ENCODE assay signal across 25 cellular contexts in the genomic region with DNA sequence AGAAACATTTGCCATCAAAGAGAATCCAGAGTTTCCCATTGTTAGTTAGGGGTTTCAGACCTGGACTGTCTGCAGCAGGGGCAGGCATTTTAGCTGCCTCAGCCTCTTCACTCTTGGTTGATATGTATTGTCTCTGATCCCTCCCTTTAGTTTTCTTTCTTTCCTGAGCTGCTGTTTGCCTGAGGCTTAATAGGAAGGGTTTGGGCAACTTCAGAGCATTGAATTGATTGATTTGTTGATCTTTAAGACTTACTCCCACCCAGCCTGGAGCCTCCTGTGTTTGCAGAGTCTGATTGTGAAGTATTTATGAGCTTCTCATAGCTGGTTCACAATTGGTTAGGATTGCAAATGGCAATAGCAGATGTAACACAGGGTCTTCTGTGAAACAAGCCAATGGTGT.
DNase-seq lines count a peak whose midpoint lies in the region; TF ChIP-seq lines count a peak whose summit lies in the region.
"Had no signal": no experiment of that assay in that cellular context is flagged by ENCODE, and none has a peak within 500 bp of the region (broad histone marks: within the 10 kb centered on the region; RNA-seq: fewer than 3 reads in every experiment).

No MANE protein-coding gene starts in this region.

- H3K4me1 ChIP-seq in Caco-2 (peaks cover 51% of the 10 kb centered on the region), endodermal cell (ENCODE audit: control insufficient read depth, insufficient read depth, low read length) (no peaks in the 10 kb centered on the region), neural progenitor cell (peaks cover 32% of the 10 kb centered on the region), left ventricle myocardium inferior (no peaks in the 10 kb centered on the region)
- H3K4me1 ChIP-seq: BLaER1 treated with 17β-estradiol and CSF1 and Interleukin-3, amounts not matched to agents 10 nM and 100 nM had no signal

- BruUV-seq in Caco-2 (replicated peaks; lab: Mats Ljungman, UMichigan): no TSS peak

- peak; percentile 67 to 68 for DNase-seq in Caco-2
- peak; percentile 1 for DNase-seq in HuH-7 (ENCODE audit: low spot score)
- no peak for DNase-seq in endodermal cell
- DNase-seq in neural progenitor cell (ENCODE audit: low spot score): peak; percentile 53
- DNase-seq in AG08396 (ENCODE audit: low spot score): no peak
- no peak for DNase-seq in C1 segment of cervical spinal cord (lab: John Stamatoyannopoulos, UW)
- no peak for DNase-seq in left ventricle myocardium inferior
- DNase-seq: AML-193; CD4-positive, alpha-beta memory T cell; COR-L47; GDM1; GOT3; MM.1S; NCI-H1048; NCI-H1436; NCI-H187; NCI-H446 treated with DMSO at 0.1 percent for 48 hours; NCI-H526; RPMI8226; SHP77 had no signal

- H3K27me3 ChIP-seq in Caco-2 (replicated peaks; ENCODE audit: control insufficient read depth, insufficient read depth, low read length) (no peaks in the 10 kb centered on the region), endodermal cell (ENCODE audit: control insufficient read depth, insufficient read depth, low read length, poor library complexity, severe bottlenecking) (no peaks in the 10 kb centered on the region), neural progenitor cell (no peaks in the 10 kb centered on the region), left ventricle myocardium inferior (ENCODE audit: low read depth) (no peaks in the 10 kb centered on the region)
- H3K27me3 ChIP-seq: BLaER1 treated with 17β-estradiol and CSF1 and Interleukin-3, amounts not matched to agents 10 nM and 100 nM had no signal

- POLR2A ChIA-PET in Caco-2 (lab: Charles Lee): no interaction called here

- peaks cover 8% of the 10 kb centered on the region for H3F3A ChIP-seq in neural progenitor cell (ENCODE audit: low read depth)

- no peaks in the 10 kb centered on the region for H4K20me1 ChIP-seq in neural progenitor cell (ENCODE audit: low read depth)
- H4K20me1 ChIP-seq: BLaER1 treated with 17β-estradiol and CSF1 and Interleukin-3, amounts not matched to agents 10 nM and 100 nM had no signal

- H2AFZ ChIP-seq in neural progenitor cell (replicated peaks): no peak overlapping the region

- H3K4me1 Mint-ChIP-seq in Caco-2 (ENCODE audit: low read depth, unreplicated experiment): peaks cover 43% of the 10 kb centered on the region
- peaks cover 38% of the 10 kb centered on the region for H3K4me1 Mint-ChIP-seq in endodermal cell
- peaks cover 28% of the 10 kb centered on the region for H3K4me1 Mint-ChIP-seq in neural progenitor cell
- H3K4me1 Mint-ChIP-seq: CD4-positive, alpha-beta memory T cell; IgD-negative memory B cell had no signal

- no peaks in the 10 kb centered on the region for H3K79me2 ChIP-seq in neural progenitor cell (ENCODE audit: low read depth)

- CTCF ChIA-PET in Caco-2 (lab: Charles Lee): no interaction called here

- H3K9ac ChIP-seq in endodermal cell (ENCODE audit: extremely low read depth, low read length, poor library complexity, severe bottlenecking) (no peak overlapping the region), neural progenitor cell (no peak overlapping the region)
- H3K9ac ChIP-seq: BLaER1 treated with 17β-estradiol and CSF1 and Interleukin-3, amounts not matched to agents 10 nM and 100 nM; KMS-11 had no signal

- TF ChIP-seq CTCF in Caco-2 (IDR thresholded peaks at IDR 0.05; ENCODE audit: insufficient read depth in 1 of 2, low read depth in 1 of 2, low read length in 1 of 2, severe bottlenecking in 1 of 2, unreplicated experiment in 1 of 2) (no peak), endodermal cell (conservative IDR thresholded peaks at IDR 0.05) (no peak), neural progenitor cell (IDR thresholded peaks at IDR 0.05) (no peak), left ventricle myocardium inferior (IDR thresholded peaks at IDR 0.05; ENCODE audit: borderline replicate concordance) (no peak)

- H3K36me3 Mint-ChIP-seq in Caco-2 (ENCODE audit: insufficient read depth, unreplicated experiment): no peaks in the 10 kb centered on the region
- H3K36me3 Mint-ChIP-seq in endodermal cell (ENCODE audit: low read depth): no peaks in the 10 kb centered on the region
- no peaks in the 10 kb centered on the region for H3K36me3 Mint-ChIP-seq in neural progenitor cell
- H3K36me3 Mint-ChIP-seq: CD4-positive, alpha-beta memory T cell; IgD-negative memory B cell had no signal

- H3K27ac Mint-ChIP-seq in Caco-2 (ENCODE audit: unreplicated experiment): peak overlapping the region; percentile 71
- H3K27ac Mint-ChIP-seq in endodermal cell: no peak overlapping the region
- H3K27ac Mint-ChIP-seq in neural progenitor cell: peak overlapping the region; percentile 91
- H3K27ac Mint-ChIP-seq: CD4-positive, alpha-beta memory T cell; IgD-negative memory B cell had no signal

- intact Hi-C loops in Caco-2 (cut with micrococcal nuclease; ENCODE audit: unreplicated experiment): loop anchor here (1.0 kb wide), 1 partner anchor 22 kb away; no protein-coding TSS in a partner anchor
- intact Hi-C loops in left ventricle myocardium inferior (cut with micrococcal nuclease): no loop called here

- peak overlapping the region; percentile 1 for H3K27ac ChIP-seq in endodermal cell (ENCODE audit: low read depth, low read length)
- H3K27ac ChIP-seq in neural progenitor cell: peak overlapping the region; percentile 15
- no peak overlapping the region for H3K27ac ChIP-seq in left ventricle myocardium inferior (replicated peaks)
- H3K27ac ChIP-seq: BLaER1 treated with 17β-estradiol and CSF1 and Interleukin-3, amounts not matched to agents 10 nM and 100 nM; KMS-11; SK-N-MC had no signal

- H3K4me3 ChIP-seq in Caco-2 (ENCODE audit: low read depth, low read length) (no peak overlapping the region), endodermal cell (ENCODE audit: low read length) (no peak overlapping the region), neural progenitor cell (no peak overlapping the region), left ventricle myocardium inferior (no peak overlapping the region)
- H3K4me3 ChIP-seq: BLaER1 treated with 17β-estradiol and CSF1 and Interleukin-3, amounts not matched to agents 10 nM and 100 nM; GM12878; SK-N-MC had no signal

- H3K9me3 Mint-ChIP-seq in Caco-2 (ENCODE audit: unreplicated experiment) (no peaks in the 10 kb centered on the region), endodermal cell (peaks cover 11% of the 10 kb centered on the region), neural progenitor cell (no peaks in the 10 kb centered on the region)

- H3K27me3 Mint-ChIP-seq in Caco-2 (ENCODE audit: insufficient read depth, unreplicated experiment) (no peaks in the 10 kb centered on the region), endodermal cell (ENCODE audit: insufficient read depth) (peaks cover 2% of the 10 kb centered on the region), neural progenitor cell (ENCODE audit: insufficient read depth, low read depth) (peaks cover 3% of the 10 kb centered on the region)
- H3K27me3 Mint-ChIP-seq: CD4-positive, alpha-beta memory T cell; IgD-negative memory B cell had no signal

- H3K4me3 Mint-ChIP-seq in Caco-2 (ENCODE audit: unreplicated experiment) (no peak overlapping the region), endodermal cell (no peak overlapping the region), neural progenitor cell (no peak overlapping the region)
- H3K4me3 Mint-ChIP-seq: CD4-positive, alpha-beta memory T cell; IgD-negative memory B cell had no signal

- H3K4me2 ChIP-seq in neural progenitor cell: peak overlapping the region; percentile 52
- H3K4me2 ChIP-seq: BLaER1 treated with 17β-estradiol and CSF1 and Interleukin-3, amounts not matched to agents 10 nM and 100 nM; KMS-11 had no signal

- H3K36me3 ChIP-seq in Caco-2 (ENCODE audit: control insufficient read depth, insufficient read depth, low read length): no peaks in the 10 kb centered on the region
- H3K36me3 ChIP-seq in endodermal cell (ENCODE audit: control insufficient read depth, insufficient read depth, low read length): no peaks in the 10 kb centered on the region
- no peaks in the 10 kb centered on the region for H3K36me3 ChIP-seq in neural progenitor cell
- H3K36me3 ChIP-seq in left ventricle myocardium inferior: no peaks in the 10 kb centered on the region
- H3K36me3 ChIP-seq: BLaER1 treated with 17β-estradiol and CSF1 and Interleukin-3, amounts not matched to agents 10 nM and 100 nM had no signal

- peaks cover 3% of the 10 kb centered on the region; the same call in 1 of the 2 replicates for H3K9me3 ChIP-seq in Caco-2
- peaks cover 7% of the 10 kb centered on the region for H3K9me3 ChIP-seq in endodermal cell (ENCODE audit: control insufficient read depth, low read length)
- H3K9me3 ChIP-seq in neural progenitor cell (ENCODE audit: low read depth): no peaks in the 10 kb centered on the region
- peaks cover under 1% of the 10 kb centered on the region for H3K9me3 ChIP-seq in left ventricle myocardium inferior (replicated peaks)

Comparison
In these comparisons a context has a peak if more than half of its experiments do, and no peak if none do; other contexts are left out.
1. DNase-seq: peak in Caco-2 (2 of 2), HuH-7 (single experiment) and neural progenitor cell (single experiment); none in endodermal cell (single experiment), AG08396 (single experiment), C1 segment of cervical spinal cord (0 of 14) and left ventricle myocardium inferior (single experiment).